26 cellular contexts compared by ENCODE assay signal in the genomic region with DNA sequence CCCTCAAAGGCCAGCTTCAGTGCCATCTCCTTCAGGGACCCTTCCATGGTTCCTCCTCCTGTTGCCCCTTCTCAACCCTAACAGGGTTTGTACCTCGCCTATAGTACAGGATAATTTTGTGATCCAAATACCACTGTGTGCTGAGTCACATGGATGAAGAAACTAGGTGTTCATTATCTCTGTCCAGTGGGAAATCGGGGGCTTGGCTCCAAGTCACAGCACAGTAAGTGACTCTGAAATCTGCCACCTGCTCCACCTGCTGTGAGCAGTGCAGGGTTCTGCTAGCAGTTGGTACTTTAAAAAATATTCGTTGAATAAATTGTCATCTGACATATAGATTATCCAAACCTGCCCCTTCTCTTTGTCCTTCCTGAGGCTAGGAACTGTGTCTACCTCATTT.
DNase-seq lines count a peak whose midpoint lies in the region; ATAC-seq, FAIRE-seq and TF ChIP-seq lines count a peak whose summit lies in the region.
"Had no signal": no experiment of that assay in that cellular context is flagged by ENCODE, and none has a peak within 500 bp of the region (broad histone marks: within the 10 kb centered on the region; RNA-seq: fewer than 3 reads in every experiment).

No MANE protein-coding gene starts in this region.

- H3K9ac ChIP-seq in astrocyte (ENCODE audit: low read length), result no peak overlapping the region
- H3K9ac ChIP-seq: BLaER1 had no signal

- H3K4me3 ChIP-seq in Caco-2 (ENCODE audit: low read depth, low read length), result no peak overlapping the region
- no peak overlapping the region for H3K4me3 ChIP-seq in astrocyte (ENCODE audit: insufficient read depth, low read depth, low read length)
- H3K4me3 ChIP-seq in pancreas, result no peak overlapping the region
- H3K4me3 ChIP-seq in dorsolateral prefrontal cortex, result no peak overlapping the region
- H3K4me3 ChIP-seq: BLaER1, gastroesophageal sphincter, lower lobe of right lung, SJCRH30 had no signal

- H3K4me3 Mint-ChIP-seq in Caco-2 (ENCODE audit: unreplicated experiment) (no peak overlapping the region), astrocyte (ENCODE audit: unreplicated experiment) (no peak overlapping the region)
- H3K4me3 Mint-ChIP-seq: activated CD4-positive, alpha-beta memory T cell treated with anti-CD3 and anti-CD28 coated beads for 36 hours; activated T-cell treated with anti-CD3 and anti-CD28 coated beads, Interleukin-2, amount 50 U/mL, for 4 hours; dendritic cell treated with granulocyte-macrophage colony-stimulating factor and Interleukin-4, amounts not matched to agents 40 ng/mL and 50 ng/mL, for 4 days; WTC11 had no signal

- no peak overlapping the region for H2AFZ ChIP-seq in astrocyte (ENCODE audit: low read depth, low read length)

- peak overlapping the region; percentile 29 for H3K27ac ChIP-seq in astrocyte (ENCODE audit: low read depth, low read length)
- H3K27ac ChIP-seq in pancreas, result peak overlapping the region in 3 of 4 donors; percentile 48 to 81 (median 61)
- H3K27ac ChIP-seq in dorsolateral prefrontal cortex, result peak overlapping the region in 8 of 59 donors; percentile 3 to 48 (median 14)
- H3K27ac ChIP-seq: BLaER1, brain microvascular endothelial cell, lower lobe of right lung, SJCRH30 had no signal

- H3K79me2 ChIP-seq in astrocyte (ENCODE audit: insufficient read depth, low read length), result peaks cover 95% of the 10 kb centered on the region

- POLR2A ChIA-PET in Caco-2 (lab: Charles Lee), result no interaction called here

- H3K27me3 ChIP-seq in Caco-2 (replicated peaks; ENCODE audit: control insufficient read depth, insufficient read depth, low read length) (no peaks in the 10 kb centered on the region), astrocyte (ENCODE audit: insufficient read depth, low read length) (no peaks in the 10 kb centered on the region), pancreas (no peaks in the 10 kb centered on the region), dorsolateral prefrontal cortex (no peaks in the 10 kb centered on the region)
- H3K27me3 ChIP-seq: BLaER1, brain microvascular endothelial cell, gastroesophageal sphincter, SJCRH30 had no signal

- intact Hi-C loops in Caco-2 (cut with micrococcal nuclease; ENCODE audit: unreplicated experiment), result no loop called here
- intact Hi-C loops in pancreas (cut with DNase I), result no loop called here
- intact Hi-C loops in dorsolateral prefrontal cortex (cut with DNase I), result no loop called here

- H3K36me3 Mint-ChIP-seq in Caco-2 (ENCODE audit: insufficient read depth, unreplicated experiment), result peaks cover 56% of the 10 kb centered on the region
- H3K36me3 Mint-ChIP-seq in astrocyte (ENCODE audit: low read depth, unreplicated experiment), result peaks cover 35% of the 10 kb centered on the region
- H3K36me3 Mint-ChIP-seq: activated CD4-positive, alpha-beta memory T cell treated with anti-CD3 and anti-CD28 coated beads for 36 hours had no signal

- peaks cover 15% of the 10 kb centered on the region for H3K4me1 Mint-ChIP-seq in Caco-2 (ENCODE audit: low read depth, unreplicated experiment)
- peaks cover 34% of the 10 kb centered on the region for H3K4me1 Mint-ChIP-seq in astrocyte (ENCODE audit: low read depth, unreplicated experiment)

- FAIRE-seq in astrocyte (lab: Jason Lieb, UNC) (no peak), pancreas (lab: Jason Lieb, UNC) (no peak), GM12892 (lab: Jason Lieb, UNC) (no peak)
- FAIRE-seq: GM12891 had no signal

- peaks cover 17% of the 10 kb centered on the region for H3K4me1 ChIP-seq in Caco-2
- H3K4me1 ChIP-seq in astrocyte (ENCODE audit: insufficient read depth, low read length), result peaks cover 4% of the 10 kb centered on the region
- H3K4me1 ChIP-seq in pancreas, result peaks cover 18 to 23% (median 20%) of the 10 kb centered on the region in 3 donors
- H3K4me1 ChIP-seq: BLaER1 had no signal

- H3K36me3 ChIP-seq in Caco-2 (ENCODE audit: control insufficient read depth, insufficient read depth, low read length) (peaks cover 2% of the 10 kb centered on the region; the same call in 1 of the 2 replicates), astrocyte (ENCODE audit: insufficient read depth, low read length) (peaks cover 53% of the 10 kb centered on the region), pancreas (peaks cover 0 to 17% (median 3%) of the 10 kb centered on the region in 3 donors)

- TF ChIP-seq POLR2A in GM12892 (IDR thresholded peaks at IDR 0.05; ENCODE audit: low read depth, low read length), result no peak

- ATAC-seq in pancreas (peak; percentile 50 to 71 (median 66)), GM18502 (IDR thresholded peaks at IDR 0.05; ENCODE audit: poor library complexity, unreplicated experiment) (no peak)
- ATAC-seq: activated naive CD4-positive, alpha-beta T cell treated with anti-CD3 and anti-CD28 coated beads, Interleukin-2, amount 50 U/mL, for 72 hours; activated T-cell treated with anti-CD3 and anti-CD28 coated beads, Interleukin-2, amount 50 U/mL, for 4 hours; gastroesophageal sphincter; HCT116; lower lobe of right lung; WTC11 had no signal

- H3K9me3 ChIP-seq in Caco-2 (no peaks in the 10 kb centered on the region), astrocyte (ENCODE audit: insufficient read depth, low read depth, low read length) (no peaks in the 10 kb centered on the region), pancreas (no peaks in the 10 kb centered on the region)
- H3K9me3 ChIP-seq: gastroesophageal sphincter, lower lobe of right lung, SJCRH30 had no signal

- WGBS in pancreas, 2 donors, result 29 to 32% methylated on average over 3 of the region's 3 CpGs

- peak overlapping the region; percentile 89 for H3K27ac Mint-ChIP-seq in Caco-2 (ENCODE audit: unreplicated experiment)
- peak overlapping the region; percentile 43 for H3K27ac Mint-ChIP-seq in astrocyte (ENCODE audit: unreplicated experiment)
- H3K27ac Mint-ChIP-seq: activated CD4-positive, alpha-beta memory T cell treated with anti-CD3 and anti-CD28 coated beads for 36 hours; activated naive CD4-positive, alpha-beta T cell treated with anti-CD3 and anti-CD28 coated beads, Interleukin-2, amount 50 U/mL, for 72 hours; dendritic cell treated with granulocyte-macrophage colony-stimulating factor and Interleukin-4, amounts not matched to agents 40 ng/mL and 50 ng/mL, for 4 days had no signal

- BruUV-seq in Caco-2 (replicated peaks; lab: Mats Ljungman, UMichigan), result no TSS peak

- peaks cover 72% of the 10 kb centered on the region for H4K20me1 ChIP-seq in astrocyte (ENCODE audit: insufficient read depth, low read length)

- H3K4me2 ChIP-seq in astrocyte (ENCODE audit: low read length), result no peak overlapping the region
- H3K4me2 ChIP-seq: BLaER1 had no signal

- TF ChIP-seq CTCF in Caco-2 (IDR thresholded peaks at IDR 0.05; ENCODE audit: insufficient read depth in 1 of 2, low read depth in 1 of 2, low read length in 1 of 2, severe bottlenecking in 1 of 2, unreplicated experiment in 1 of 2) (no peak), astrocyte (IDR thresholded peaks at IDR 0.05; ENCODE audit: insufficient read depth, low read depth, low read length) (no peak), pancreas (IDR thresholded peaks at IDR 0.05) (no peak), dorsolateral prefrontal cortex (IDR thresholded peaks at IDR 0.05 in 54 of 56, conservative IDR thresholded peaks at IDR 0.05 in 2 of 56; ENCODE audit: low read depth in 1 of 56, partially characterized antibody in 56 of 56) (no peak)

- CTCF ChIA-PET in Caco-2 (lab: Charles Lee), result no interaction called here

- H3K9me3 Mint-ChIP-seq in Caco-2 (ENCODE audit: unreplicated experiment), result no peaks in the 10 kb centered on the region
- no peaks in the 10 kb centered on the region for H3K9me3 Mint-ChIP-seq in astrocyte (ENCODE audit: unreplicated experiment)
- H3K9me3 Mint-ChIP-seq: activated T-cell treated with anti-CD3 and anti-CD28 coated beads, Interleukin-2, amount 50 U/mL, for 4 hours had no signal

- DNase-seq in Caco-2 (no peak), NCI-H146 (lab: John Stamatoyannopoulos, UW) (peak; percentile 77), astrocyte (ENCODE audit: low read depth) (no peak), pancreas (no peak), GM12892 (ENCODE audit: insufficient read length) (no peak), dorsolateral prefrontal cortex (no peak)
- DNase-seq: activated CD4-positive, alpha-beta memory T cell treated with anti-CD3 and anti-CD28 coated beads for 36 hours; activated T-cell treated with anti-CD3 and anti-CD28 coated beads, Interleukin-2, amount 50 U/mL, for 4 hours; brain microvascular endothelial cell; DMS 273 treated with DMSO at 0.1 percent for 48 hours; KBM-7; lower lobe of right lung; MV-4-11; posterior cingulate gyrus; SJCRH30; stimulated activated CD4-positive, alpha-beta T cell treated with anti-CD3 and anti-CD28 coated beads, Interleukin-4, amount 100 ng/mL, for 4 hours; substantia nigra; T-helper 2 cell had no signal

- H3K27me3 Mint-ChIP-seq in Caco-2 (ENCODE audit: insufficient read depth, unreplicated experiment), result no peaks in the 10 kb centered on the region
- no peaks in the 10 kb centered on the region for H3K27me3 Mint-ChIP-seq in astrocyte (ENCODE audit: low read depth, unreplicated experiment)
- H3K27me3 Mint-ChIP-seq: activated CD4-positive, alpha-beta memory T cell treated with anti-CD3 and anti-CD28 coated beads for 36 hours; dendritic cell treated with granulocyte-macrophage colony-stimulating factor and Interleukin-4, amounts not matched to agents 40 ng/mL and 50 ng/mL, for 4 days had no signal
